ENCODE assay signal across 8 cellular contexts in genomic region chr7:111560773-111561658, GRCh38. TPM values are rescaled to one million over a fixed set of nuclear protein-coding genes. Genes with fewer than 3 reads are reported as not detected.
DNase-seq lines count a peak whose midpoint lies in the region; ATAC-seq, FAIRE-seq and TF ChIP-seq lines count a peak whose summit lies in the region.

No MANE protein-coding gene starts in this region.

- H3K36me3 ChIP-seq in astrocyte (ENCODE audit: insufficient read depth, low read length) (no peaks in the 10 kb centered on the region), suprapubic skin (no peaks in the 10 kb centered on the region)

- H3K36me3 Mint-ChIP-seq in Calu3 (ENCODE audit: insufficient read depth, unreplicated experiment) (peaks cover 17% of the 10 kb centered on the region), astrocyte (ENCODE audit: low read depth, unreplicated experiment) (no peaks in the 10 kb centered on the region)

- H3K27ac Mint-ChIP-seq in Calu3 (ENCODE audit: unreplicated experiment), result peak overlapping the region; percentile 85
- H3K27ac Mint-ChIP-seq in astrocyte (ENCODE audit: unreplicated experiment), result peak overlapping the region; percentile 82

- no peak for TF ChIP-seq EP300 in Ishikawa (IDR thresholded peaks at IDR 0.05; ENCODE audit: borderline replicate concordance)
- no peak for TF ChIP-seq EP300 in suprapubic skin (IDR thresholded peaks at IDR 0.05)

- peak overlapping the region; percentile 86 for H3K9ac ChIP-seq in astrocyte (ENCODE audit: low read length)

- H3K27me3 Mint-ChIP-seq in Calu3 (ENCODE audit: unreplicated experiment), result no peaks in the 10 kb centered on the region
- no peaks in the 10 kb centered on the region for H3K27me3 Mint-ChIP-seq in astrocyte (ENCODE audit: low read depth, unreplicated experiment)

- peaks cover 10% of the 10 kb centered on the region for H3K4me1 ChIP-seq in astrocyte (ENCODE audit: insufficient read depth, low read length)
- H3K4me1 ChIP-seq in suprapubic skin, result peaks cover 27% of the 10 kb centered on the region

- no peaks in the 10 kb centered on the region for H4K20me1 ChIP-seq in astrocyte (ENCODE audit: insufficient read depth, low read length)

- peak overlapping the region; percentile 84 for H3K4me3 Mint-ChIP-seq in Calu3 (ENCODE audit: low read depth, unreplicated experiment)
- H3K4me3 Mint-ChIP-seq in astrocyte (ENCODE audit: unreplicated experiment), result peak overlapping the region; percentile 86

- H3K27ac ChIP-seq in astrocyte (ENCODE audit: low read depth, low read length), result no peak overlapping the region
- H3K27ac ChIP-seq in suprapubic skin, result no peak overlapping the region

- no peaks in the 10 kb centered on the region for H3K9me3 Mint-ChIP-seq in Calu3 (ENCODE audit: low read depth, unreplicated experiment)
- H3K9me3 Mint-ChIP-seq in astrocyte (ENCODE audit: unreplicated experiment), result no peaks in the 10 kb centered on the region

- H2AFZ ChIP-seq in astrocyte (ENCODE audit: low read depth, low read length), result peak overlapping the region; percentile 84

- H3K9me3 ChIP-seq in astrocyte (ENCODE audit: insufficient read depth, low read depth, low read length) (no peaks in the 10 kb centered on the region), suprapubic skin (no peaks in the 10 kb centered on the region)

- TF ChIP-seq POLR2A in suprapubic skin (IDR thresholded peaks at IDR 0.05), result no peak

- H3K27me3 ChIP-seq in astrocyte (ENCODE audit: insufficient read depth, low read length), result no peaks in the 10 kb centered on the region
- no peaks in the 10 kb centered on the region for H3K27me3 ChIP-seq in suprapubic skin

- FAIRE-seq in astrocyte (lab: Jason Lieb, UNC), result no peak

- H3K4me1 Mint-ChIP-seq in Calu3 (ENCODE audit: low read depth, unreplicated experiment) (no peaks in the 10 kb centered on the region), astrocyte (ENCODE audit: low read depth, unreplicated experiment) (peaks cover 8% of the 10 kb centered on the region)

- TF ChIP-seq RAD21 in Ishikawa (IDR thresholded peaks at IDR 0.05; ENCODE audit: low read depth), result no peak

- 37% methylated on average over 4 of the region's 4 CpGs for WGBS in suprapubic skin

- ATAC-seq in esophagus mucosa, result no peak

- DNase-seq in Calu3 (peak; percentile 29), astrocyte (ENCODE audit: low read depth) (peak; percentile 19), kidney glomerular epithelial cell (lab: John Stamatoyannopoulos, UW) (peak; percentile 63), suprapubic skin (ENCODE audit: low spot score in 2 of 2) (no peak), nucleus accumbens (lab: John Stamatoyannopoulos, UW) (no peak), midbrain (lab: John Stamatoyannopoulos, UW) (no peak)

- no TSS peak for BruUV-seq in Calu3 (replicated peaks; lab: Mats Ljungman, UMichigan)

- CTCF ChIA-PET in Calu3 (lab: Charles Lee), result no interaction called here

- H3K79me2 ChIP-seq in astrocyte (ENCODE audit: insufficient read depth, low read length), result no peaks in the 10 kb centered on the region

- H3K4me2 ChIP-seq in astrocyte (ENCODE audit: low read length), result peak overlapping the region; percentile 85

- H3K4me3 ChIP-seq in astrocyte (ENCODE audit: insufficient read depth, low read depth, low read length) (peak overlapping the region; percentile 70), suprapubic skin (peak overlapping the region; percentile 94)

- TF ChIP-seq CTCF in Calu3 (IDR thresholded peaks at IDR 0.05; ENCODE audit: unreplicated experiment), result no peak
- no peak for TF ChIP-seq CTCF in astrocyte (IDR thresholded peaks at IDR 0.05; ENCODE audit: insufficient read depth, low read depth, low read length)
- no peak for TF ChIP-seq CTCF in suprapubic skin (IDR thresholded peaks at IDR 0.05)

- intact Hi-C loops in Calu3 (cut with micrococcal nuclease; ENCODE audit: unreplicated experiment), result loop anchor here (1.0 to 5.0 kb wide), 2 partner anchors 44 to 459 kb away; no protein-coding TSS in a partner anchor

TF ChIP-seq in Ishikawa, 13 proteins besides CTCF, POLR2A, EP300 and RAD21:
- TF ChIP-seq TCF12 (IDR thresholded peaks at IDR 0.05; ENCODE audit: low read depth), result 0 out of 2 replicates have a peak, but pooled peaks have one; percentile 19
- TF ChIP-seq YY1 (IDR thresholded peaks at IDR 0.05; ENCODE audit: low read depth), result no peak
- no peak for TF ChIP-seq ZBTB7A (IDR thresholded peaks at IDR 0.05; ENCODE audit: low read depth)
- TF ChIP-seq EGR1 (IDR thresholded peaks at IDR 0.05), result no peak
- TF ChIP-seq FOXM1 (IDR thresholded peaks at IDR 0.05; ENCODE audit: borderline replicate concordance, low read depth), result no peak
- TF ChIP-seq, protein P1, sequence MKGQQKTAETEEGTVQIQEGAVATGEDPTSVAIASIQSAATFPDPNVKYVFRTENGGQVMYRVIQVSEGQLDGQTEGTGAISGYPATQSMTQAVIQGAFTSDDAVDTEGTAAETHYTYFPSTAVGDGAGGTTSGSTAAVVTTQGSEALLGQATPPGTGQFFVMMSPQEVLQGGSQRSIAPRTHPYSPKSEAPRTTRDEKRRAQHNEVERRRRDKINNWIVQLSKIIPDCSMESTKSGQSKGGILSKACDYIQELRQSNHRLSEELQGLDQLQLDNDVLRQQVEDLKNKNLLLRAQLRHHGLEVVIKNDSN (IDR thresholded peaks at IDR 0.05), result no peak
- peak; percentile 76 for TF ChIP-seq NFIC (IDR thresholded peaks at IDR 0.05)
- peak; percentile 94 for TF ChIP-seq TEAD4 (IDR thresholded peaks at IDR 0.05)

RNA-seq across cellular contexts. Expression of gene IMMP2L, which starts 1.3 kb away (rescaled TPM):
- total RNA-seq in Calu3 (2022) (28.6 and 38.8 TPM in 2 replicates), astrocyte (13.8 and 13.9 TPM in 2 replicates), suprapubic skin (10 to 100 TPM; 10.6 to 20.6 (median 14.6) TPM), esophagus mucosa (8.8 TPM)

Comparison
In these comparisons a context has a peak if more than half of its experiments do, and no peak if none do; other contexts are left out.
1. DNase-seq: peak in Calu3 (single experiment), astrocyte (single experiment) and kidney glomerular epithelial cell (single experiment); none in suprapubic skin (0 of 2), nucleus accumbens (0 of 56) and midbrain (single experiment).